22 cellular contexts compared by ENCODE assay signal in the genomic region with DNA sequence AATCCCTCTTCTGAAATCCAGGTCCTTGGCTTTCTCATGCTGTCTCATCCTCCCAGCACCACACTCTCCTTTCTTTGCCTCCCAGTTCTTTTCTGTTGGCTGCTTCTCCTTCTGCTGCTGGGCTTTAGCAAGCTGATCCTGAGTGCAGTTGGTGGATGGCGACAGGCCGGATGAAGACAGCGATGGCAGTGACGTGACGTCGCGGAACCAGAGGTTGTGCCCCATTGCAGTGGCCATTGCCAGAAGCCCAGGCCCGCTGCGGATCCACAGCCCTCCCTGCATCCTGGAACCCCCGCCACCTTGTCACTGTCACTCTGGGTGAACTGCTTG.
DNase-seq lines count a peak whose midpoint lies in the region; ATAC-seq and TF ChIP-seq lines count a peak whose summit lies in the region.
"Had no signal": no experiment of that assay in that cellular context is flagged by ENCODE, and none has a peak within 500 bp of the region (broad histone marks: within the 10 kb centered on the region; RNA-seq: fewer than 3 reads in every experiment).

No MANE protein-coding gene starts in this region.

- TF ChIP-seq POLR2A in upper lobe of left lung (IDR thresholded peaks at IDR 0.05): no peak

- no peaks in the 10 kb centered on the region for H3K27me3 Mint-ChIP-seq in activated CD4-positive, alpha-beta T cell treated with anti-CD3 and anti-CD28 coated beads, Interleukin-2, amount 10 ng/mL, durations not matched to agents 24 days and 14 days
- H3K27me3 Mint-ChIP-seq in activated CD4-positive, alpha-beta T cell treated with anti-CD3 and anti-CD28 coated beads, Interleukin-2, amount 10 ng/mL, durations not matched to agents 7 days and 5 days: no peaks in the 10 kb centered on the region
- no peaks in the 10 kb centered on the region for H3K27me3 Mint-ChIP-seq in dendritic cell treated with granulocyte-macrophage colony-stimulating factor and Interleukin-4, amounts not matched to agents 40 ng/mL and 50 ng/mL, for 4 days
- H3K27me3 Mint-ChIP-seq in mesothelial cell of epicardium (ENCODE audit: low read depth): no peaks in the 10 kb centered on the region
- no peaks in the 10 kb centered on the region for H3K27me3 Mint-ChIP-seq in stimulated activated memory B cell treated with anti-CD40 and anti-IgM and Interleukin-4, amounts not matched to agents 10 μg/mL and 1 μg/mL and 100 μg/mL, for 72 hours
- H3K27me3 Mint-ChIP-seq: activated CD4-positive, alpha-beta T cell treated with anti-CD3 and anti-CD28 coated beads for 36 hours; memory B cell had no signal

- peak overlapping the region; percentile 77 for H3K27ac Mint-ChIP-seq in activated CD4-positive, alpha-beta T cell treated with anti-CD3 and anti-CD28 coated beads, Interleukin-2, amount 10 ng/mL, durations not matched to agents 24 days and 14 days
- no peak overlapping the region for H3K27ac Mint-ChIP-seq in activated CD4-positive, alpha-beta T cell treated with anti-CD3 and anti-CD28 coated beads, Interleukin-2, amount 10 ng/mL, durations not matched to agents 7 days and 5 days
- peak overlapping the region; percentile 5 for H3K27ac Mint-ChIP-seq in dendritic cell treated with granulocyte-macrophage colony-stimulating factor and Interleukin-4, amounts not matched to agents 40 ng/mL and 50 ng/mL, for 4 days
- H3K27ac Mint-ChIP-seq in mesothelial cell of epicardium: peak overlapping the region; percentile 88
- peak overlapping the region; percentile 60 for H3K27ac Mint-ChIP-seq in stimulated activated memory B cell treated with anti-CD40 and anti-IgM and Interleukin-4, amounts not matched to agents 10 μg/mL and 1 μg/mL and 100 μg/mL, for 72 hours
- H3K27ac Mint-ChIP-seq: activated CD4-positive, alpha-beta T cell treated with anti-CD3 and anti-CD28 coated beads for 36 hours; GM23338; memory B cell had no signal

- no peaks in the 10 kb centered on the region for H3K9me3 ChIP-seq in upper lobe of left lung
- H3K9me3 ChIP-seq: colonic mucosa, pancreas, uterus had no signal

- H3K36me3 ChIP-seq in upper lobe of left lung: no peaks in the 10 kb centered on the region
- H3K36me3 ChIP-seq: colonic mucosa, uterus had no signal

- no peak for DNase-seq in activated CD4-positive, alpha-beta T cell treated with anti-CD3 and anti-CD28 coated beads, Interleukin-2, amount 10 ng/mL, durations not matched to agents 24 days and 14 days
- no peak for DNase-seq in activated CD4-positive, alpha-beta T cell treated with anti-CD3 and anti-CD28 coated beads, Interleukin-2, amount 10 ng/mL, durations not matched to agents 7 days and 5 days
- no peak for DNase-seq in mesothelial cell of epicardium (ENCODE audit: low spot score in 2 of 2, unreplicated experiment in 2 of 2)
- DNase-seq in NCI-H446 (lab: John Stamatoyannopoulos, UW): no peak
- no peak for DNase-seq in upper lobe of left lung
- DNase-seq: 8988T; activated CD4-positive, alpha-beta T cell treated with anti-CD3 and anti-CD28 coated beads for 36 hours; activated CD8-positive, alpha-beta memory T cell treated with anti-CD3 and anti-CD28 coated beads for 24 hours; activated gamma-delta T cell; colonic mucosa; NCI-H510A; right cardiac atrium; stimulated activated CD4-positive, alpha-beta T cell treated with anti-CD3 and anti-CD28 coated beads, Interleukin-4, amount 100 ng/mL, for 1 hour; uterus had no signal

- peaks cover 0 to 9% (median 4%) of the 10 kb centered on the region in 4 donors for H3K4me1 ChIP-seq in upper lobe of left lung
- H3K4me1 ChIP-seq: colonic mucosa, pancreas, uterus had no signal

- no peak for TF ChIP-seq EP300 in upper lobe of left lung (IDR thresholded peaks at IDR 0.05)

- CTCF ChIA-PET in activated CD4-positive, alpha-beta T cell treated with anti-CD3 and anti-CD28 coated beads, Interleukin-2, amount 10 ng/mL, durations not matched to agents 7 days and 5 days (lab: Charles Lee): interaction anchor here (1.0 kb wide), 1 partner anchor 42 kb away, joined by 3 read pairs; no protein-coding TSS in a partner anchor

- WGBS in upper lobe of left lung, 2 donors: 99% methylated on average over 8 to 10 of the region's 10 CpGs

- POLR2A ChIA-PET in activated CD4-positive, alpha-beta T cell treated with anti-CD3 and anti-CD28 coated beads, Interleukin-2, amount 10 ng/mL, durations not matched to agents 7 days and 5 days (lab: Charles Lee): no interaction called here

- H3K4me3 Mint-ChIP-seq in activated CD4-positive, alpha-beta T cell treated with anti-CD3 and anti-CD28 coated beads, Interleukin-2, amount 10 ng/mL, durations not matched to agents 24 days and 14 days: no peak overlapping the region
- H3K4me3 Mint-ChIP-seq in activated CD4-positive, alpha-beta T cell treated with anti-CD3 and anti-CD28 coated beads, Interleukin-2, amount 10 ng/mL, durations not matched to agents 7 days and 5 days: no peak overlapping the region
- H3K4me3 Mint-ChIP-seq in dendritic cell treated with granulocyte-macrophage colony-stimulating factor and Interleukin-4, amounts not matched to agents 40 ng/mL and 50 ng/mL, for 4 days: no peak overlapping the region
- no peak overlapping the region for H3K4me3 Mint-ChIP-seq in mesothelial cell of epicardium
- H3K4me3 Mint-ChIP-seq in stimulated activated memory B cell treated with anti-CD40 and anti-IgM and Interleukin-4, amounts not matched to agents 10 μg/mL and 1 μg/mL and 100 μg/mL, for 72 hours: no peak overlapping the region
- H3K4me3 Mint-ChIP-seq: activated CD4-positive, alpha-beta T cell treated with anti-CD3 and anti-CD28 coated beads for 36 hours; memory B cell had no signal

- H3K27ac ChIP-seq in upper lobe of left lung: no peak overlapping the region
- H3K27ac ChIP-seq: colonic mucosa, pancreas, SK-N-MC, uterus had no signal

- H3K9me3 Mint-ChIP-seq in activated CD4-positive, alpha-beta T cell treated with anti-CD3 and anti-CD28 coated beads, Interleukin-2, amount 10 ng/mL, durations not matched to agents 24 days and 14 days: no peaks in the 10 kb centered on the region
- no peaks in the 10 kb centered on the region for H3K9me3 Mint-ChIP-seq in activated CD4-positive, alpha-beta T cell treated with anti-CD3 and anti-CD28 coated beads, Interleukin-2, amount 10 ng/mL, durations not matched to agents 7 days and 5 days
- no peaks in the 10 kb centered on the region for H3K9me3 Mint-ChIP-seq in dendritic cell treated with granulocyte-macrophage colony-stimulating factor and Interleukin-4, amounts not matched to agents 40 ng/mL and 50 ng/mL, for 4 days
- no peaks in the 10 kb centered on the region for H3K9me3 Mint-ChIP-seq in mesothelial cell of epicardium
- no peaks in the 10 kb centered on the region for H3K9me3 Mint-ChIP-seq in stimulated activated memory B cell treated with anti-CD40 and anti-IgM and Interleukin-4, amounts not matched to agents 10 μg/mL and 1 μg/mL and 100 μg/mL, for 72 hours
- H3K9me3 Mint-ChIP-seq: GM23338, memory B cell had no signal

- no peak for ATAC-seq in stimulated activated memory B cell treated with anti-CD40 and anti-IgM and Interleukin-4, amounts not matched to agents 10 μg/mL and 1 μg/mL and 100 μg/mL, for 72 hours
- ATAC-seq in HG03095 (IDR thresholded peaks at IDR 0.05; ENCODE audit: unreplicated experiment) (no peak), upper lobe of left lung (ENCODE audit: low FRiP score in 2 of 2) (no peak)
- ATAC-seq: activated CD4-positive, alpha-beta T cell treated with anti-CD3 and anti-CD28 coated beads for 36 hours had no signal

- peaks cover 7% of the 10 kb centered on the region for H3K4me1 Mint-ChIP-seq in activated CD4-positive, alpha-beta T cell treated with anti-CD3 and anti-CD28 coated beads, Interleukin-2, amount 10 ng/mL, durations not matched to agents 24 days and 14 days
- peaks cover 12% of the 10 kb centered on the region for H3K4me1 Mint-ChIP-seq in activated CD4-positive, alpha-beta T cell treated with anti-CD3 and anti-CD28 coated beads, Interleukin-2, amount 10 ng/mL, durations not matched to agents 7 days and 5 days
- peaks cover 5% of the 10 kb centered on the region for H3K4me1 Mint-ChIP-seq in dendritic cell treated with granulocyte-macrophage colony-stimulating factor and Interleukin-4, amounts not matched to agents 40 ng/mL and 50 ng/mL, for 4 days (ENCODE audit: low read depth)
- H3K4me1 Mint-ChIP-seq in mesothelial cell of epicardium: peaks cover 23% of the 10 kb centered on the region
- peaks cover 35% of the 10 kb centered on the region for H3K4me1 Mint-ChIP-seq in stimulated activated memory B cell treated with anti-CD40 and anti-IgM and Interleukin-4, amounts not matched to agents 10 μg/mL and 1 μg/mL and 100 μg/mL, for 72 hours

- TF ChIP-seq CTCF in mesothelial cell of epicardium (IDR thresholded peaks at IDR 0.05; ENCODE audit: unreplicated experiment): no peak
- TF ChIP-seq CTCF in upper lobe of left lung (IDR thresholded peaks at IDR 0.05): no peak

- H3K36me3 Mint-ChIP-seq in activated CD4-positive, alpha-beta T cell treated with anti-CD3 and anti-CD28 coated beads, Interleukin-2, amount 10 ng/mL, durations not matched to agents 24 days and 14 days (ENCODE audit: low read depth): peaks cover 3% of the 10 kb centered on the region
- H3K36me3 Mint-ChIP-seq in activated CD4-positive, alpha-beta T cell treated with anti-CD3 and anti-CD28 coated beads, Interleukin-2, amount 10 ng/mL, durations not matched to agents 7 days and 5 days (ENCODE audit: low read depth): peaks cover 10% of the 10 kb centered on the region
- peaks cover 36% of the 10 kb centered on the region for H3K36me3 Mint-ChIP-seq in dendritic cell treated with granulocyte-macrophage colony-stimulating factor and Interleukin-4, amounts not matched to agents 40 ng/mL and 50 ng/mL, for 4 days (ENCODE audit: low read depth)
- H3K36me3 Mint-ChIP-seq in mesothelial cell of epicardium: peaks cover 11% of the 10 kb centered on the region
- peaks cover 44% of the 10 kb centered on the region for H3K36me3 Mint-ChIP-seq in stimulated activated memory B cell treated with anti-CD40 and anti-IgM and Interleukin-4, amounts not matched to agents 10 μg/mL and 1 μg/mL and 100 μg/mL, for 72 hours

- no peak overlapping the region for H3K4me3 ChIP-seq in upper lobe of left lung
- H3K4me3 ChIP-seq: colonic mucosa, GM23338, hepatocyte, pancreas, SK-N-MC, uterus had no signal

- intact Hi-C loops in activated CD4-positive, alpha-beta T cell treated with anti-CD3 and anti-CD28 coated beads, Interleukin-2, amount 10 ng/mL, durations not matched to agents 24 days and 14 days (cut with micrococcal nuclease): loop anchor here (5.0 to 10.0 kb wide), 3 partner anchors 105 to 458 kb away; no protein-coding TSS in a partner anchor
- intact Hi-C loops in dendritic cell treated with granulocyte-macrophage colony-stimulating factor and Interleukin-4, amounts not matched to agents 40 ng/mL and 50 ng/mL, for 4 days (cut with micrococcal nuclease): no loop called here

- no peaks in the 10 kb centered on the region for H3K27me3 ChIP-seq in upper lobe of left lung
- H3K27me3 ChIP-seq: colonic mucosa, hepatocyte, pancreas, uterus had no signal
